ENCODE assay signal across 8 cellular contexts in genomic region chr21:33127154-33127893, GRCh38. TPM values are rescaled to one million over a fixed set of nuclear protein-coding genes. Genes with fewer than 3 reads are reported as not detected.
DNase-seq lines count a peak whose midpoint lies in the region; ATAC-seq and TF ChIP-seq lines count a peak whose summit lies in the region.

No MANE protein-coding gene starts in this region.

- H3K27me3 ChIP-seq in HCT116 (ENCODE audit: insufficient read depth, low read length): peaks cover 4% of the 10 kb centered on the region; the same call in 1 of the 2 replicates
- H3K27me3 ChIP-seq in endodermal cell (ENCODE audit: control insufficient read depth, insufficient read depth, low read length, poor library complexity, severe bottlenecking): peaks cover 40% of the 10 kb centered on the region

- no peaks in the 10 kb centered on the region for H3K79me2 ChIP-seq in HCT116 (ENCODE audit: insufficient read depth, low read length)

- H3K4me3 ChIP-seq in HCT116 (replicated peaks in 1 of 2; ENCODE audit: low read depth in 1 of 2, low read length in 2 of 2) (peak overlapping the region; percentile 44 to 57), endodermal cell (ENCODE audit: low read length) (peak overlapping the region; percentile 74)

- DNase-seq in COLO829 (ENCODE audit: low spot score) (peak; percentile 66), HCT116 (ENCODE audit: low read depth, low spot score) (peak; percentile 48), NCI-H526 treated with DMSO at 0.1 percent for 48 hours (lab: John Stamatoyannopoulos, UW) (peak; percentile 59), endodermal cell (peak; percentile 94), midbrain (lab: John Stamatoyannopoulos, UW) (peak; percentile 92), OCI-M2 (lab: John Stamatoyannopoulos, UW; ENCODE audit: unreplicated experiment) (no peak)
- peak; percentile 76 for DNase-seq in activated CD8-positive, alpha-beta memory T cell treated with anti-CD3 and anti-CD28 coated beads, Interleukin-2, amount 10 ng/mL, durations not matched to agents 7 days and 5 days
- DNase-seq in stimulated activated CD8-positive, alpha-beta memory T cell treated with anti-CD3 and anti-CD28 coated beads, Interleukin-15, amount 100 ng/mL, for 48 hours (ENCODE audit: low read depth in 2 of 2): peak; percentile 22 to 24

- no peak overlapping the region for H3K27ac Mint-ChIP-seq in activated CD8-positive, alpha-beta memory T cell treated with anti-CD3 and anti-CD28 coated beads, Interleukin-2, amount 10 ng/mL, durations not matched to agents 7 days and 5 days
- H3K27ac Mint-ChIP-seq in endodermal cell: no peak overlapping the region

- H3K27me3 Mint-ChIP-seq in activated CD8-positive, alpha-beta memory T cell treated with anti-CD3 and anti-CD28 coated beads, Interleukin-2, amount 10 ng/mL, durations not matched to agents 7 days and 5 days: peaks cover 34% of the 10 kb centered on the region
- peaks cover 29% of the 10 kb centered on the region for H3K27me3 Mint-ChIP-seq in endodermal cell (ENCODE audit: insufficient read depth)

- peak overlapping the region; percentile 98 for H2AFZ ChIP-seq in HCT116 (ENCODE audit: low read depth, low read length, poor library complexity, severe bottlenecking)

- H3K9me2 ChIP-seq in HCT116 (ENCODE audit: insufficient read depth): no peaks in the 10 kb centered on the region

- H3K4me1 Mint-ChIP-seq in activated CD8-positive, alpha-beta memory T cell treated with anti-CD3 and anti-CD28 coated beads, Interleukin-2, amount 10 ng/mL, durations not matched to agents 7 days and 5 days: no peaks in the 10 kb centered on the region
- peaks cover 6% of the 10 kb centered on the region for H3K4me1 Mint-ChIP-seq in endodermal cell

- intact Hi-C loops in HCT116 (cut with micrococcal nuclease): loop anchor here (1.0 to 5.0 kb wide), 6 partner anchors 133 to 475 kb away; no protein-coding TSS in a partner anchor

- ATAC-seq in HCT116: peak; percentile 96
- peak; percentile 76 for ATAC-seq in activated CD8-positive, alpha-beta memory T cell treated with anti-CD3 and anti-CD28 coated beads, Interleukin-2, amount 10 ng/mL, durations not matched to agents 7 days and 5 days

- H3K9me3 ChIP-seq in HCT116 (ENCODE audit: control insufficient read depth in 1 of 2, insufficient read depth in 1 of 2, low read depth in 1 of 2, low read length in 2 of 2) (no peaks in the 10 kb centered on the region), endodermal cell (ENCODE audit: control insufficient read depth, low read length) (no peaks in the 10 kb centered on the region)

- H3K4me1 ChIP-seq in HCT116 (ENCODE audit: control insufficient read depth in 1 of 2, insufficient read depth in 2 of 2, low read length in 2 of 2): peaks cover 0 to 5% of the 10 kb centered on the region in 2 experiments; a peak in 1 of 4 replicates
- no peaks in the 10 kb centered on the region for H3K4me1 ChIP-seq in endodermal cell (ENCODE audit: control insufficient read depth, insufficient read depth, low read length)

- H3K36me3 Mint-ChIP-seq in activated CD8-positive, alpha-beta memory T cell treated with anti-CD3 and anti-CD28 coated beads, Interleukin-2, amount 10 ng/mL, durations not matched to agents 7 days and 5 days: no peaks in the 10 kb centered on the region
- H3K36me3 Mint-ChIP-seq in endodermal cell (ENCODE audit: low read depth): no peaks in the 10 kb centered on the region

- H4K20me1 ChIP-seq in HCT116 (ENCODE audit: insufficient read depth): no peaks in the 10 kb centered on the region

- CTCF ChIA-PET in HCT116 (lab: Charles Lee): interaction anchor here (0.7 to 3.6 kb wide), 22 partner anchors 8 to 318 kb away, joined by 3 to 45 read pairs (median 4); no protein-coding TSS in a partner anchor
- CTCF ChIA-PET in activated CD8-positive, alpha-beta memory T cell treated with anti-CD3 and anti-CD28 coated beads, Interleukin-2, amount 10 ng/mL, durations not matched to agents 7 days and 5 days (lab: Charles Lee): interaction anchor here (1.0 to 2.9 kb wide), 17 partner anchors 8 to 304 kb away, joined by 3 to 15 read pairs (median 3); no protein-coding TSS in a partner anchor

- peak overlapping the region; percentile 53 for H3K4me3 Mint-ChIP-seq in activated CD8-positive, alpha-beta memory T cell treated with anti-CD3 and anti-CD28 coated beads, Interleukin-2, amount 10 ng/mL, durations not matched to agents 7 days and 5 days
- H3K4me3 Mint-ChIP-seq in endodermal cell: peak overlapping the region; percentile 25

- peak overlapping the region; percentile 15; the same call in 1 of the 2 replicates for H3K9ac ChIP-seq in HCT116 (ENCODE audit: low read length)
- no peak overlapping the region for H3K9ac ChIP-seq in endodermal cell (ENCODE audit: extremely low read depth, low read length, poor library complexity, severe bottlenecking)

- peak; percentile 95 to 98 (median 96) for TF ChIP-seq CTCF in HCT116 (IDR thresholded peaks at IDR 0.05 in 2 of 3, conservative IDR thresholded peaks at IDR 0.05 in 1 of 3; ENCODE audit: borderline replicate concordance in 1 of 3, insufficient read depth in 1 of 3, low read depth in 2 of 3, low read length in 2 of 3)
- peak; percentile 95 for TF ChIP-seq CTCF in endodermal cell (conservative IDR thresholded peaks at IDR 0.05)

- no peaks in the 10 kb centered on the region for H3K9me3 Mint-ChIP-seq in activated CD8-positive, alpha-beta memory T cell treated with anti-CD3 and anti-CD28 coated beads, Interleukin-2, amount 10 ng/mL, durations not matched to agents 7 days and 5 days (ENCODE audit: low read depth)
- no peaks in the 10 kb centered on the region for H3K9me3 Mint-ChIP-seq in endodermal cell

- POLR2A ChIA-PET in HCT116 (lab: Charles Lee): no interaction called here

- H3K27ac ChIP-seq in HCT116 (ENCODE audit: low read depth, low read length) (no peak overlapping the region), endodermal cell (ENCODE audit: low read depth, low read length) (no peak overlapping the region)

- H3K4me2 ChIP-seq in HCT116 (ENCODE audit: low read length): peak overlapping the region; percentile 85

- TF ChIP-seq RAD21 in HCT116 (IDR thresholded peaks at IDR 0.05; ENCODE audit: low read depth): peak; percentile 89

- 10 to 11% methylated on average over 17 to 18 of the region's 18 CpGs for WGBS in endodermal cell (ENCODE audit: insufficient coverage in 1 of 2, insufficient read length in 1 of 2), 2 experiments

- no TSS peak for BruUV-seq in HCT116 (replicated peaks; lab: Mats Ljungman, UMichigan)

- no peaks in the 10 kb centered on the region for H3K36me3 ChIP-seq in HCT116 (ENCODE audit: control insufficient read depth in 1 of 2, insufficient read depth in 2 of 2, low read length in 2 of 2)
- H3K36me3 ChIP-seq in endodermal cell (ENCODE audit: control insufficient read depth, insufficient read depth, low read length): no peaks in the 10 kb centered on the region

- RAD21 ChIA-PET in HCT116 (lab: Charles Lee; ENCODE audit: low non-redundant PET in 1 of 2, low total read pairs in 2 of 2, uncharacterized antibody in 2 of 2, unreplicated experiment in 2 of 2): interaction anchor here (0.9 to 1.7 kb wide), 7 partner anchors 70 to 295 kb away, joined by 3 to 7 read pairs (median 3); no protein-coding TSS in a partner anchor

- TF ChIP-seq POLR2A in HCT116 (IDR thresholded peaks at IDR 0.05; ENCODE audit: borderline replicate concordance, extremely low read depth, insufficient read depth, insufficient read length): no peak

TF ChIP-seq in HCT116, 20 proteins besides CTCF, POLR2A, EP300 and RAD21:
- TF ChIP-seq, protein P1, sequence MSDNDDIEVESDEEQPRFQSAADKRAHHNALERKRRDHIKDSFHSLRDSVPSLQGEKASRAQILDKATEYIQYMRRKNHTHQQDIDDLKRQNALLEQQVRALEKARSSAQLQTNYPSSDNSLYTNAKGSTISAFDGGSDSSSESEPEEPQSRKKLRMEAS (IDR thresholded peaks at IDR 0.05): no peak
- TF ChIP-seq, protein P2, sequence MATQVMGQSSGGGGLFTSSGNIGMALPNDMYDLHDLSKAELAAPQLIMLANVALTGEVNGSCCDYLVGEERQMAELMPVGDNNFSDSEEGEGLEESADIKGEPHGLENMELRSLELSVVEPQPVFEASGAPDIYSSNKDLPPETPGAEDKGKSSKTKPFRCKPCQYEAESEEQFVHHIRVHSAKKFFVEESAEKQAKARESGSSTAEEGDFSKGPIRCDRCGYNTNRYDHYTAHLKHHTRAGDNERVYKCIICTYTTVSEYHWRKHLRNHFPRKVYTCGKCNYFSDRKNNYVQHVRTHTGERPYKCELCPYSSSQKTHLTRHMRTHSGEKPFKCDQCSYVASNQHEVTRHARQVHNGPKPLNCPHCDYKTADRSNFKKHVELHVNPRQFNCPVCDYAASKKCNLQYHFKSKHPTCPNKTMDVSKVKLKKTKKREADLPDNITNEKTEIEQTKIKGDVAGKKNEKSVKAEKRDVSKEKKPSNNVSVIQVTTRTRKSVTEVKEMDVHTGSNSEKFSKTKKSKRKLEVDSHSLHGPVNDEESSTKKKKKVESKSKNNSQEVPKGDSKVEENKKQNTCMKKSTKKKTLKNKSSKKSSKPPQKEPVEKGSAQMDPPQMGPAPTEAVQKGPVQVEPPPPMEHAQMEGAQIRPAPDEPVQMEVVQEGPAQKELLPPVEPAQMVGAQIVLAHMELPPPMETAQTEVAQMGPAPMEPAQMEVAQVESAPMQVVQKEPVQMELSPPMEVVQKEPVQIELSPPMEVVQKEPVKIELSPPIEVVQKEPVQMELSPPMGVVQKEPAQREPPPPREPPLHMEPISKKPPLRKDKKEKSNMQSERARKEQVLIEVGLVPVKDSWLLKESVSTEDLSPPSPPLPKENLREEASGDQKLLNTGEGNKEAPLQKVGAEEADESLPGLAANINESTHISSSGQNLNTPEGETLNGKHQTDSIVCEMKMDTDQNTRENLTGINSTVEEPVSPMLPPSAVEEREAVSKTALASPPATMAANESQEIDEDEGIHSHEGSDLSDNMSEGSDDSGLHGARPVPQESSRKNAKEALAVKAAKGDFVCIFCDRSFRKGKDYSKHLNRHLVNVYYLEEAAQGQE (IDR thresholded peaks at IDR 0.05; ENCODE audit: low read depth): no peak
- no peak for TF ChIP-seq FOSL1 (IDR thresholded peaks at IDR 0.05; ENCODE audit: low read depth)
- no peak for TF ChIP-seq EZH2phosphoT487 (IDR thresholded peaks at IDR 0.05; ENCODE audit: borderline replicate concordance)
- TF ChIP-seq EGR1 (IDR thresholded peaks at IDR 0.05; ENCODE audit: low read depth): no peak
- no peak for TF ChIP-seq TCF7L2 (IDR thresholded peaks at IDR 0.05; ENCODE audit: borderline replicate concordance, extremely low read depth, insufficient read depth, insufficient read length)
- no peak for TF ChIP-seq CBX3 (IDR thresholded peaks at IDR 0.05; ENCODE audit: low read depth)
- TF ChIP-seq ZFX (IDR thresholded peaks at IDR 0.05): no peak

RNA-seq across cellular contexts. Expression of gene OLIG1, which starts 57.4 kb away (rescaled TPM):
- total RNA-seq in HCT116 (2021; ENCODE audit: unreplicated experiment): not detected
- not detected in 2 replicates for polyA plus RNA-seq in HCT116 (2012)
- not detected for total RNA-seq in activated CD8-positive, alpha-beta memory T cell treated with anti-CD3 and anti-CD28 coated beads, Interleukin-2, amount 10 ng/mL, durations not matched to agents 7 days and 5 days
- under 1 TPM in 1 of 2 donors, not detected in 1; 0.48 TPM for total RNA-seq in endodermal cell
- polyA plus RNA-seq in endodermal cell (2013, experiment 1 of 2): 2.7 TPM
- 3.6 TPM for polyA plus RNA-seq in endodermal cell (2013, experiment 2 of 2)
